8 cellular contexts compared by ENCODE assay signal in the genomic region with DNA sequence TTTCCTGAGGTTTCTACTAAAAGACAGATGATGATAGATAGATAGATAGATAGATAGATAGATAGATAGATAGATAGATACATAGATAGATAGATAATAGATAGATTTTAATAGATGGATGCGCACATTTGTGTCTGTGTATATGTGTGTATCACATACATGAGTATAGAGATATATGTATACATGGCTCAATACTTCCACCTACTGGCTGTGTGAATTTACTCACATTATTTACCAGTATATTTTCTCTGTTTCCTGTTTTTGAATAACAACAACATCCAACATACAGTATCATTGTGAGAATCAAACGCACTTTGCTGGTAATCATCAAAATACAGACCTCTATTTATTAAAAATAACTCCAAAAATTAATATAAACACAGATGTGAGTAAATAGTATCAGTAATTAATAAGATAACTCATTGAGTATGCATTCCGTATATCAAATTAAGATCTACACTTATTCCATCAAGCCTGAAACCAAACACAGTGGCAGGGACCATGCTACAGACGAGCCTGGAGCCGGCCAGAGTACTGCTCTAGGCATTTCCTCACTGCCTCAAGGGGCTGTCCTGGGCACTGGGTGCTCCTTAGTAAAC.
A peak's percentile ranks its signal among the peaks of the same experiment; 100 is the strongest.
DNase-seq lines count a peak whose midpoint lies in the region; ATAC-seq and TF ChIP-seq lines count a peak whose summit lies in the region.

No MANE protein-coding gene starts in this region.

- no peak overlapping the region for H3K27ac ChIP-seq in HCT116 (ENCODE audit: low read depth, low read length)
- no peak overlapping the region for H3K27ac ChIP-seq in tibial artery

- no peaks in the 10 kb centered on the region for H3K9me2 ChIP-seq in HCT116 (ENCODE audit: insufficient read depth)

- peak; percentile 56 for TF ChIP-seq CTCF in GM10248 (IDR thresholded peaks at IDR 0.05; ENCODE audit: control extremely low read depth, extremely low read depth, low read depth, missing control alignments)
- TF ChIP-seq CTCF in HCT116 (IDR thresholded peaks at IDR 0.05 in 2 of 3, conservative IDR thresholded peaks at IDR 0.05 in 1 of 3; ENCODE audit: borderline replicate concordance in 1 of 3, insufficient read depth in 1 of 3, low read depth in 2 of 3, low read length in 2 of 3) = peak; percentile 5 to 45 (median 17); a peak in 3 of 6 replicates
- TF ChIP-seq CTCF in tibial artery (IDR thresholded peaks at IDR 0.05) = peak; percentile 43 to 50

- H3K4me1 ChIP-seq in HCT116 (ENCODE audit: control insufficient read depth in 1 of 2, insufficient read depth in 2 of 2, low read length in 2 of 2) (no peaks in the 10 kb centered on the region), tibial artery (no peaks in the 10 kb centered on the region)

- no peaks in the 10 kb centered on the region for H3K79me2 ChIP-seq in HCT116 (ENCODE audit: insufficient read depth, low read length)

- H3K4me2 ChIP-seq in HCT116 (ENCODE audit: low read length) = no peak overlapping the region

- CTCF ChIA-PET in GM10248 (lab: Yijun Ruan, JAX) = interaction anchor here (0.7 to 2.8 kb wide), 18 partner anchors 8 to 1339 kb away, joined by 3 to 12 read pairs (median 4); a partner anchor contains a TSS
- CTCF ChIA-PET in HCT116 (lab: Charles Lee) = interaction anchor here (0.9 kb wide), 1 partner anchor 1280 kb away, joined by 3 read pairs; no protein-coding TSS in a partner anchor

- H3K36me3 ChIP-seq in HCT116 (ENCODE audit: control insufficient read depth in 1 of 2, insufficient read depth in 2 of 2, low read length in 2 of 2) (no peaks in the 10 kb centered on the region), tibial artery (no peaks in the 10 kb centered on the region)

- ATAC-seq in HCT116 = no peak

- H3K9me3 ChIP-seq in HCT116 (ENCODE audit: control insufficient read depth in 1 of 2, insufficient read depth in 1 of 2, low read depth in 1 of 2, low read length in 2 of 2) = peaks cover 0 to 22% of the 10 kb centered on the region in 2 experiments; a peak in 2 of 4 replicates
- H3K9me3 ChIP-seq in tibial artery = no peaks in the 10 kb centered on the region

- no peaks in the 10 kb centered on the region for H4K20me1 ChIP-seq in HCT116 (ENCODE audit: insufficient read depth)

- DNase-seq in GM10248 (ENCODE audit: extremely low spot score) (peak; percentile 38), HCT116 (ENCODE audit: low read depth, low spot score) (peak; percentile 3), NCI-H128 (lab: John Stamatoyannopoulos, UW; ENCODE audit: unreplicated experiment) (peak; percentile 43), SW480 (ENCODE audit: low spot score) (peak; percentile 62), glomerular visceral epithelial cell (ENCODE audit: extremely low spot score) (peak; percentile 68), tibial artery (no peak), iPS-NIHi7 (ENCODE audit: extremely low spot score) (no peak)
- DNase-seq in stimulated activated naive CD4-positive, alpha-beta T cell (lab: John Stamatoyannopoulos, UW) = no peak

- intact Hi-C loops in HCT116 (cut with micrococcal nuclease) = loop anchor here (1.0 to 2.0 kb wide), 2 partner anchors 1281 to 1321 kb away; no protein-coding TSS in a partner anchor
- intact Hi-C loops in tibial artery (cut with DNase I; ENCODE audit: low total_unique reads) = loop anchor here (10.0 kb wide), 1 partner anchor 1283 kb away; no protein-coding TSS in a partner anchor

- POLR2A ChIA-PET in GM10248 (lab: Yijun Ruan, JAX) (no interaction called here), HCT116 (lab: Charles Lee) (no interaction called here)

- no peak for TF ChIP-seq POLR2A in HCT116 (IDR thresholded peaks at IDR 0.05; ENCODE audit: borderline replicate concordance, extremely low read depth, insufficient read depth, insufficient read length)

- H2AFZ ChIP-seq in HCT116 (ENCODE audit: low read depth, low read length, poor library complexity, severe bottlenecking) = no peak overlapping the region

- H3K4me3 ChIP-seq in HCT116 (replicated peaks in 1 of 2; ENCODE audit: low read depth in 1 of 2, low read length in 2 of 2) (no peak overlapping the region), tibial artery (no peak overlapping the region)

- peak; percentile 40; the same call in 1 of the 2 replicates for TF ChIP-seq RAD21 in HCT116 (IDR thresholded peaks at IDR 0.05; ENCODE audit: low read depth)

- no peaks in the 10 kb centered on the region for H3K27me3 ChIP-seq in HCT116 (ENCODE audit: insufficient read depth, low read length)
- H3K27me3 ChIP-seq in tibial artery = no peaks in the 10 kb centered on the region

- RAD21 ChIA-PET in HCT116 (lab: Charles Lee; ENCODE audit: low non-redundant PET in 1 of 2, low total read pairs in 2 of 2, uncharacterized antibody in 2 of 2, unreplicated experiment in 2 of 2) = no interaction called here

- H3K9ac ChIP-seq in HCT116 (ENCODE audit: low read length) = no peak overlapping the region

- no TSS peak for BruUV-seq in HCT116 (replicated peaks; lab: Mats Ljungman, UMichigan)

TF ChIP-seq in HCT116, 20 proteins besides CTCF, POLR2A, EP300 and RAD21:
- no peak for TF ChIP-seq EZH2 (IDR thresholded peaks at IDR 0.05)
- TF ChIP-seq, protein P1, sequence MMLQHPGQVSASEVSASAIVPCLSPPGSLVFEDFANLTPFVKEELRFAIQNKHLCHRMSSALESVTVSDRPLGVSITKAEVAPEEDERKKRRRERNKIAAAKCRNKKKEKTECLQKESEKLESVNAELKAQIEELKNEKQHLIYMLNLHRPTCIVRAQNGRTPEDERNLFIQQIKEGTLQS (IDR thresholded peaks at IDR 0.05) = no peak
- no peak for TF ChIP-seq EZH2phosphoT487 (IDR thresholded peaks at IDR 0.05; ENCODE audit: borderline replicate concordance)
- no peak for TF ChIP-seq SIN3A (IDR thresholded peaks at IDR 0.05; ENCODE audit: low read depth)
- TF ChIP-seq CBX3 (IDR thresholded peaks at IDR 0.05; ENCODE audit: low read depth) = no peak
- TF ChIP-seq TCF7L2 (IDR thresholded peaks at IDR 0.05; ENCODE audit: borderline replicate concordance, extremely low read depth, insufficient read depth, insufficient read length) = no peak
- TF ChIP-seq ZFX (IDR thresholded peaks at IDR 0.05) = no peak
- no peak for TF ChIP-seq SP1 (IDR thresholded peaks at IDR 0.05; ENCODE audit: low read depth)
- no peak for TF ChIP-seq SRF (IDR thresholded peaks at IDR 0.05; ENCODE audit: low read depth)
- TF ChIP-seq, protein P2, sequence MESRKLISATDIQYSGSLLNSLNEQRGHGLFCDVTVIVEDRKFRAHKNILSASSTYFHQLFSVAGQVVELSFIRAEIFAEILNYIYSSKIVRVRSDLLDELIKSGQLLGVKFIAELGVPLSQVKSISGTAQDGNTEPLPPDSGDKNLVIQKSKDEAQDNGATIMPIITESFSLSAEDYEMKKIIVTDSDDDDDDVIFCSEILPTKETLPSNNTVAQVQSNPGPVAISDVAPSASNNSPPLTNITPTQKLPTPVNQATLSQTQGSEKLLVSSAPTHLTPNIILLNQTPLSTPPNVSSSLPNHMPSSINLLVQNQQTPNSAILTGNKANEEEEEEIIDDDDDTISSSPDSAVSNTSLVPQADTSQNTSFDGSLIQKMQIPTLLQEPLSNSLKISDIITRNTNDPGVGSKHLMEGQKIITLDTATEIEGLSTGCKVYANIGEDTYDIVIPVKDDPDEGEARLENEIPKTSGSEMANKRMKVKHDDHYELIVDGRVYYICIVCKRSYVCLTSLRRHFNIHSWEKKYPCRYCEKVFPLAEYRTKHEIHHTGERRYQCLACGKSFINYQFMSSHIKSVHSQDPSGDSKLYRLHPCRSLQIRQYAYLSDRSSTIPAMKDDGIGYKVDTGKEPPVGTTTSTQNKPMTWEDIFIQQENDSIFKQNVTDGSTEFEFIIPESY (IDR thresholded peaks at IDR 0.05; ENCODE audit: extremely low read depth, insufficient replicate concordance, low read length) = no peak
- TF ChIP-seq CEBPB (IDR thresholded peaks at IDR 0.05; ENCODE audit: low read depth) = no peak
- TF ChIP-seq ZNF274 (IDR thresholded peaks at IDR 0.05; ENCODE audit: low read depth, low read length) = no peak

Comparison
In these comparisons a context has a peak if more than half of its experiments do, and no peak if none do; other contexts are left out.
1. DNase-seq: peak in GM10248 (single experiment), HCT116 (single experiment), NCI-H128 (single experiment), SW480 (single experiment) and glomerular visceral epithelial cell (single experiment); none in tibial artery (0 of 2), iPS-NIHi7 (single experiment) and stimulated activated naive CD4-positive, alpha-beta T cell (0 of 6).
2. Peak in every context shown above with its lines, with median percentiles within 50 percentile points of each other: CTCF ChIP-seq.